Comparison of ENCODE assay signal across 38 cellular contexts in genomic region chr5:76152161-76152560, GRCh38.
"Had no signal": no experiment of that assay in that cellular context is flagged by ENCODE, and none has a peak within 500 bp of the region (broad histone marks: within the 10 kb centered on the region; RNA-seq: fewer than 3 reads in every experiment).

No MANE protein-coding gene starts in this region.

- H3K9me3 Mint-ChIP-seq: activated B cell treated with CpG ODN at 0.5 μM for 24 hours; activated CD4-positive, alpha-beta T cell treated with anti-CD3 and anti-CD28 coated beads, Interleukin-2, amount 10 ng/mL, durations not matched to agents 24 days and 14 days; activated T-helper 1 cell treated with anti-CD3 and anti-CD28 coated beads, Interleukin-12 subunit alpha, Interleukin-12 subunit beta, Interleukin-2, Interleukin-4 antibody, amounts not matched to agents 30 ng/mL and 10 ng/mL and 1 ng/mL, durations not matched to agents 14 hours and 24 hours and 36 hours; T-helper 1 cell treated with Interleukin-12 subunit alpha and Interleukin-12 subunit beta and Interleukin-4 antibody, amounts not matched to agents 30 μg/mL and 1 μg/mL, for 36 hours; T-helper 2 cell treated with Interferon-gamma antibody and Interleukin-4, amounts not matched to agents 5 μg/mL and 100 μg/mL, for 36 hours had no signal

- FAIRE-seq: astrocyte, TTC549 had no signal

- H3K36me3 Mint-ChIP-seq: activated CD4-positive, alpha-beta memory T cell treated with anti-CD3 and anti-CD28 coated beads for 36 hours; activated naive CD8-positive, alpha-beta T cell treated with anti-CD3 and anti-CD28 coated beads for 36 hours had no signal

- H3K4me3 Mint-ChIP-seq: activated B cell treated with CpG ODN at 0.5 μM for 24 hours; activated CD4-positive, alpha-beta memory T cell treated with anti-CD3 and anti-CD28 coated beads for 36 hours; activated CD4-positive, alpha-beta T cell treated with anti-CD3 and anti-CD28 coated beads, Interleukin-2, amount 10 ng/mL, durations not matched to agents 24 days and 14 days; activated CD8-positive, alpha-beta T cell treated with anti-CD3 and anti-CD28 coated beads for 36 hours; activated naive CD4-positive, alpha-beta T cell treated with anti-CD3 and anti-CD28 coated beads for 36 hours; activated naive CD8-positive, alpha-beta T cell treated with anti-CD3 and anti-CD28 coated beads for 36 hours; activated T-cell treated with anti-CD3 and anti-CD28 coated beads, Interleukin-2, amount 50 U/mL, for 4 hours; activated T-cell treated with anti-CD3 and anti-CD28 coated beads, Interleukin-2, amount 50 U/mL, for 72 hours; activated T-helper 1 cell treated with anti-CD3 and anti-CD28 coated beads, Interleukin-12 subunit alpha, Interleukin-12 subunit beta, Interleukin-2, Interleukin-4 antibody, amounts not matched to agents 30 ng/mL and 10 ng/mL and 1 ng/mL, durations not matched to agents 14 hours and 24 hours and 36 hours; activated T-helper 17 cell treated with anti-CD3 and anti-CD28 coated beads, Interleukin-2, amount 50 U/mL, for 72 hours; central memory CD8-positive, alpha-beta T cell; T-helper 1 cell treated with Interleukin-12 subunit alpha and Interleukin-12 subunit beta and Interleukin-4 antibody, amounts not matched to agents 30 μg/mL and 1 μg/mL, for 36 hours; T-helper 2 cell treated with Interferon-gamma antibody and Interleukin-4, amounts not matched to agents 5 μg/mL and 100 μg/mL, for 36 hours had no signal

- H3K4me3 ChIP-seq: adrenal gland, body of pancreas, breast epithelium had no signal

- H3K9me3 ChIP-seq: body of pancreas, breast epithelium had no signal

- H3K4me1 Mint-ChIP-seq: activated B cell treated with CpG ODN at 0.5 μM for 24 hours; activated CD4-positive, alpha-beta T cell treated with anti-CD3 and anti-CD28 coated beads, Interleukin-2, amount 10 ng/mL, durations not matched to agents 24 days and 14 days; activated naive CD8-positive, alpha-beta T cell treated with anti-CD3 and anti-CD28 coated beads for 36 hours had no signal

- H3K27me3 Mint-ChIP-seq: central memory CD8-positive, alpha-beta T cell had no signal

- DNase-seq: activated B cell treated with CpG ODN at 0.5 μM for 24 hours; activated CD4-positive, alpha-beta memory T cell treated with anti-CD3 and anti-CD28 coated beads for 36 hours; activated CD4-positive, alpha-beta T cell treated with anti-CD3 and anti-CD28 coated beads for 4 hours; activated CD4-positive, alpha-beta T cell treated with anti-CD3 and anti-CD28 coated beads, Interleukin-2, amount 50 U/mL, for 1 hour; activated CD4-positive, alpha-beta T cell treated with anti-CD3 and anti-CD28 coated beads, Interleukin-2, amount 50 U/mL, for 4 hours; activated CD4-positive, CD25-positive, alpha-beta regulatory T cell treated with anti-CD3 and anti-CD28 coated beads, Interleukin-2, amount 50 U/mL, for 72 hours; activated CD8-positive, alpha-beta memory T cell treated with anti-CD3 and anti-CD28 coated beads, Interleukin-2, amount 50 U/mL, for 4 hours; activated CD8-positive, alpha-beta T cell treated with anti-CD3 and anti-CD28 coated beads for 36 hours; activated effector memory CD4-positive, alpha-beta T cell treated with anti-CD3 and anti-CD28 coated beads, Interleukin-2, amount 50 U/mL, for 16 hours; activated gamma-delta T cell treated with Interleukin-2 at 50 U/mL for 16 hours; activated naive CD4-positive, alpha-beta T cell; activated naive CD4-positive, alpha-beta T cell treated with anti-CD3 and anti-CD28 coated beads for 36 hours; activated naive CD4-positive, alpha-beta T cell treated with anti-CD3 and anti-CD28 coated beads, Interleukin-2, amount 50 U/mL, for 16 hours; activated naive CD8-positive, alpha-beta T cell treated with anti-CD3 and anti-CD28 coated beads for 36 hours; activated T-cell treated with anti-CD3 and anti-CD28 coated beads for 4 hours; activated T-cell treated with anti-CD3 and anti-CD28 coated beads, Interleukin-2, amount 50 U/mL, for 1 hour; activated T-cell treated with anti-CD3 and anti-CD28 coated beads, Interleukin-2, amount 50 U/mL, for 4 hours; activated T-cell treated with anti-CD3 and anti-CD28 coated beads, Interleukin-2, amount 50 U/mL, for 72 hours; adrenal gland; amniotic stem cell; aorta; body of pancreas; brain microvascular endothelial cell; cerebellar nuclear complex; T-helper 1 cell; T-helper 2 cell; T-helper 9 cell had no signal

- H3K36me3 ChIP-seq: brain microvascular endothelial cell, breast epithelium had no signal

- H3K4me1 ChIP-seq: breast epithelium had no signal

- ATAC-seq: activated CD8-positive, alpha-beta T cell treated with anti-CD3 and anti-CD28 coated beads for 36 hours; activated naive CD4-positive, alpha-beta T cell treated with anti-CD3 and anti-CD28 coated beads, Interleukin-2, amount 50 U/mL, for 72 hours; activated T-cell treated with anti-CD3 and anti-CD28 coated beads, Interleukin-2, amount 50 U/mL, for 4 hours; activated T-cell treated with anti-CD3 and anti-CD28 coated beads, Interleukin-2, amount 50 U/mL, for 72 hours; activated T-helper 17 cell treated with anti-CD3 and anti-CD28 coated beads, Interleukin-2, amount 50 U/mL, for 72 hours; body of pancreas had no signal

- H3K27ac Mint-ChIP-seq: activated B cell treated with CpG ODN at 0.5 μM for 24 hours; activated CD4-positive, alpha-beta memory T cell treated with anti-CD3 and anti-CD28 coated beads for 36 hours; activated CD4-positive, alpha-beta T cell treated with anti-CD3 and anti-CD28 coated beads, Interleukin-2, amount 10 ng/mL, durations not matched to agents 24 days and 14 days; activated CD8-positive, alpha-beta T cell treated with anti-CD3 and anti-CD28 coated beads for 36 hours; activated naive CD4-positive, alpha-beta T cell treated with anti-CD3 and anti-CD28 coated beads for 36 hours; activated naive CD4-positive, alpha-beta T cell treated with anti-CD3 and anti-CD28 coated beads, Interleukin-2, amount 50 U/mL, for 72 hours; activated naive CD8-positive, alpha-beta T cell treated with anti-CD3 and anti-CD28 coated beads for 36 hours; activated T-cell treated with anti-CD3 and anti-CD28 coated beads, Interleukin-2, amount 50 U/mL, for 72 hours; activated T-helper 1 cell treated with anti-CD3 and anti-CD28 coated beads, Interleukin-12 subunit alpha, Interleukin-12 subunit beta, Interleukin-2, Interleukin-4 antibody, amounts not matched to agents 30 ng/mL and 10 ng/mL and 1 ng/mL, durations not matched to agents 14 hours and 24 hours and 36 hours; activated T-helper 17 cell treated with anti-CD3 and anti-CD28 coated beads, Interleukin-2, amount 50 U/mL, for 72 hours; T-helper 1 cell treated with Interleukin-12 subunit alpha and Interleukin-12 subunit beta and Interleukin-4 antibody, amounts not matched to agents 30 μg/mL and 1 μg/mL, for 36 hours; T-helper 2 cell treated with Interferon-gamma antibody and Interleukin-4, amounts not matched to agents 5 μg/mL and 100 μg/mL, for 36 hours had no signal

- H3K27me3 ChIP-seq: adrenal gland, body of pancreas, brain microvascular endothelial cell, breast epithelium had no signal

- H3K27ac ChIP-seq: adrenal gland, body of pancreas, brain microvascular endothelial cell, breast epithelium, VCaP had no signal
